ENCODE assay signal across 9 cellular contexts in the genomic region with DNA sequence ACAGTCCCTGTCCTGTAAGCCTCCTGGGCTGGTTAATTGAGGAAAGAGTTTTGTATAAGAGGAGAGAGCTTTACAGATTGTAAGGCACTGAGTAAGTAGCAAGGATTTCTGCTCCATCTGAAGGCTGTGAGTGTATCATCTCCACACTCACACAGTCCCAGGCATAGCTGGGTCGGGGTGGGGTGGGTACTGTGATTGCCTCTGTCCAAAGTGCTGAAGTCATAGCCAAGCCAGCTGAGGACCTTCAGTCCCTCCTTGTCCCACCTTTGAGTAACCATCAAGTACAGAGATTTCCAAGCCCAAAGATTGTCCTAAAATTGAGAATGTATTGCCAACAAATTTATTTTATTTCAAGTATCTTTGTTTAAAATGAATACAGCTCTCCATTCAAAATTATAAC. TPM values are rescaled to one million over a fixed set of nuclear protein-coding genes. Genes with fewer than 3 reads are reported as not detected.
DNase-seq lines count a peak whose midpoint lies in the region; ATAC-seq and TF ChIP-seq lines count a peak whose summit lies in the region.
"Had no signal": no experiment of that assay in that cellular context is flagged by ENCODE, and none has a peak within 500 bp of the region (broad histone marks: within the 10 kb centered on the region; RNA-seq: fewer than 3 reads in every experiment).

No MANE protein-coding gene starts in this region.

- H3K14ac ChIP-seq in mesenchymal stem cell (ENCODE audit: low read length in 2 of 2), result no peak overlapping the region

- H3K79me1 ChIP-seq in mesenchymal stem cell (replicated peaks; ENCODE audit: low read length, poor library complexity, severe bottlenecking), result no peaks in the 10 kb centered on the region

- no peak overlapping the region for H2AK5ac ChIP-seq in mesenchymal stem cell (ENCODE audit: low read length, severe bottlenecking)

- no peak overlapping the region for H2BK5ac ChIP-seq in mesenchymal stem cell (ENCODE audit: low read depth, low read length, poor library complexity, severe bottlenecking)

- no peak overlapping the region for H3K4me2 ChIP-seq in mesenchymal stem cell (ENCODE audit: low read length, poor library complexity, severe bottlenecking)

- no peak overlapping the region for H3K18ac ChIP-seq in mesenchymal stem cell (ENCODE audit: low read depth in 1 of 2, low read length in 2 of 2)

- H4K8ac ChIP-seq in mesenchymal stem cell (ENCODE audit: low read length), result no peak overlapping the region

- H3K9me3 ChIP-seq in mesenchymal stem cell (ENCODE audit: control insufficient read depth, low read length), result no peaks in the 10 kb centered on the region

- no peak overlapping the region for H2BK12ac ChIP-seq in mesenchymal stem cell (ENCODE audit: low read length in 2 of 2)

- no peak overlapping the region for H3K4me3 ChIP-seq in mesenchymal stem cell (ENCODE audit: insufficient read depth in 1 of 2, low read depth in 1 of 2, low read length in 2 of 2)

- DNase-seq in EL, result peak; percentile 26
- peak; percentile 34 for DNase-seq in LHCN-M2 (ENCODE audit: low read depth)
- peak; percentile 38 for DNase-seq in activated naive CD4-positive, alpha-beta T cell treated with anti-CD3 and anti-CD28 coated beads, Interleukin-2, amount 50 U/mL, for 16 hours
- peak; percentile 54 for DNase-seq in mesenchymal stem cell
- DNase-seq in activated effector memory CD4-positive, alpha-beta T cell treated with Interleukin-2 at 50 U/mL for 16 hours, result no peak
- no peak for DNase-seq in omental fat pad (ENCODE audit: low spot score)
- DNase-seq in SKM-1 (lab: John Stamatoyannopoulos, UW; ENCODE audit: unreplicated experiment), result no peak
- DNase-seq: NCI-H1436 had no signal

- WGBS in mesenchymal stem cell, result 0% methylated on average over 1 of the region's 1 CpG

- H4K91ac ChIP-seq in mesenchymal stem cell (ENCODE audit: low read length), result no peak overlapping the region

- no peaks in the 10 kb centered on the region for H3K36me3 ChIP-seq in mesenchymal stem cell (ENCODE audit: control insufficient read depth in 1 of 2, insufficient read depth in 2 of 2, low read depth in 1 of 2, low read length in 2 of 2)

- no peak overlapping the region for H3K27ac ChIP-seq in mesenchymal stem cell (ENCODE audit: low read length, poor library complexity, severe bottlenecking)

- H2BK15ac ChIP-seq in mesenchymal stem cell (ENCODE audit: low read depth, poor library complexity, severe bottlenecking), result no peak overlapping the region

- H2AFZ ChIP-seq in mesenchymal stem cell (ENCODE audit: low read depth, low read length), result no peak overlapping the region

- no peak for TF ChIP-seq CTCF in omental fat pad (IDR thresholded peaks at IDR 0.05)

- ATAC-seq in HG03139 (IDR thresholded peaks at IDR 0.05; ENCODE audit: unreplicated experiment) (no peak), omental fat pad (ENCODE audit: low FRiP score) (no peak)

- H3K4me1 ChIP-seq in mesenchymal stem cell (ENCODE audit: control insufficient read depth, insufficient read depth, low read depth, low read length), result peaks cover 15% of the 10 kb centered on the region

- H2BK120ac ChIP-seq in mesenchymal stem cell (ENCODE audit: low read depth, low read length), result no peak overlapping the region

- H3K27me3 ChIP-seq in mesenchymal stem cell (ENCODE audit: control insufficient read depth in 1 of 2, insufficient read depth in 1 of 2, low read length in 2 of 2), result peaks cover 26 to 37% of the 10 kb centered on the region in 2 experiments

- no peak overlapping the region for H3K23ac ChIP-seq in mesenchymal stem cell (ENCODE audit: low read length in 2 of 2)

- no peak overlapping the region for H3K9ac ChIP-seq in mesenchymal stem cell (ENCODE audit: low read length)

- H3K4ac ChIP-seq in mesenchymal stem cell (ENCODE audit: low read depth in 1 of 2, low read length in 2 of 2), result no peak overlapping the region

RNA-seq across cellular contexts. Expression of gene DNAJB5, which starts 5.5 kb away (rescaled TPM):
- 18.3 and 20.8 TPM in 2 replicates for total RNA-seq in LHCN-M2 (2014; rRNA removed)
- 25.8 TPM for polyA plus RNA-seq in LHCN-M2 (2012)
- polyA plus RNA-seq in mesenchymal stem cell (2013, experiment 1 of 2), result 18.0 TPM
- 17.9 TPM for polyA plus RNA-seq in mesenchymal stem cell (2013, experiment 2 of 2)
- 10 to 100 TPM in 2 of 4 donors, 1 to 10 TPM in 2; 6.3 to 17.3 (median 9.8) TPM for total RNA-seq in omental fat pad

RNA-seq across cellular contexts. Expression of gene PHF24, which starts 26.0 kb away (rescaled TPM):
- total RNA-seq in LHCN-M2 (2014; rRNA removed) (not detected in 2 replicates), omental fat pad (under 1 TPM in 3 of 4 donors, not detected in 1; 0.28 to 0.95 (median 0.84) TPM)
- polyA plus RNA-seq in LHCN-M2 (2012), result not detected
- polyA plus RNA-seq in mesenchymal stem cell (2013, experiment 1 of 2), result 0.03 TPM
- polyA plus RNA-seq in mesenchymal stem cell (2013, experiment 2 of 2), result 0.01 TPM

Comparison
In these comparisons a context has a peak if more than half of its experiments do, and no peak if none do; other contexts are left out.
1. DNase-seq: peak in EL (single experiment), LHCN-M2 (single experiment), activated naive CD4-positive, alpha-beta T cell treated with anti-CD3 and anti-CD28 coated beads, Interleukin-2, amount 50 U/mL, for 16 hours (single experiment) and mesenchymal stem cell (single experiment); none in activated effector memory CD4-positive, alpha-beta T cell treated with Interleukin-2 at 50 U/mL for 16 hours (single experiment), omental fat pad (single experiment) and SKM-1 (single experiment).